ENCODE assay signal across 7 cellular contexts in the genomic region with DNA sequence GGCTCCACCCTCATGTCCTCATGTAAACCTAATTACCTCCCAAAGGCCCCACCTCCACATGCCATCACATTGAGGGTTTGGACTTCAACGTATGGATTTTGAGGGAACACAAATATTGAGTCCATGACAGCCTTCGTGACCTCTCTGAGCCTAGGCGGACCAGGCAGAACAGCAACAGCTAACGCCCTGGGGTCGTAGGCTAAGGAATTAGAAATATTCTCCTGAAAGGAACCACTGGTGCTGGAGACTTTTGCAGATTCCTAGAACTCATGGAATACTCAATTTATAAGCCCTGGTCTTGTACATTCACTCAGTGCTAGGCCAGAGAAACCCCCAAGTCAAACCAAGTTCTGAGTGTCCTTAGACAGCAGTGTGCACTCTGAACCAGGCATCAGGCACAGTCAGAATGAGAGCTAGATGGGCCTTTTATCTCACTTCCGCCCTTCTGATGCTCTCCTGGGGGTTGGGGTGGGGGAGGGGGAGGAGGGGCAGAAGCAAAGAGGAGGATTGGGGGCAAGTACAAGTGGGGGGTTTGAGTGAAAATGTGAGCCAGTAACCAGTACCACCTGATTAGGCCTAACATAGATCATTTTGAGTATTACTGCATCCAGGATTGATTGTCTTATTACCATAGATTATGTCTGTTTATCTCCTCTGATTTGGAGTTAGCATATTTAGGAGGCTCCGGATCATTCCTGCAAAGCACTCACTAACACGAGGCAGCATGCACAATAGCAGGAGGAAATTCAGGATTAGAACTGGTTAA.
A peak's percentile ranks its signal among the peaks of the same experiment; 100 is the strongest.
DNase-seq lines count a peak whose midpoint lies in the region; ATAC-seq and TF ChIP-seq lines count a peak whose summit lies in the region.

No MANE protein-coding gene starts in this region.

- H3K4me3 ChIP-seq in SK-N-MC (peak overlapping the region; percentile 46), mucosa of descending colon (no peak overlapping the region)

- no peak for TF ChIP-seq CTCF in mucosa of descending colon (IDR thresholded peaks at IDR 0.05)

- no peaks in the 10 kb centered on the region for H3K4me1 ChIP-seq in mucosa of descending colon (ENCODE audit: low read depth)

- H3K9me3 ChIP-seq in SK-N-MC (ENCODE audit: low read depth, low read length) (no peaks in the 10 kb centered on the region), mucosa of descending colon (no peaks in the 10 kb centered on the region)

- peak; percentile 98 for ATAC-seq in GM19023 (IDR thresholded peaks at IDR 0.05; ENCODE audit: unreplicated experiment)
- peak; percentile 98 for ATAC-seq in HG02642 (IDR thresholded peaks at IDR 0.05; ENCODE audit: poor library complexity, unreplicated experiment)
- peak; percentile 36 for ATAC-seq in mucosa of descending colon

- H3K27ac ChIP-seq in SK-N-MC, result peak overlapping the region; percentile 73

- peak overlapping the region; percentile 30 for H3K9ac ChIP-seq in SK-N-MC (ENCODE audit: insufficient read length)

- DNase-seq in SK-N-MC (ENCODE audit: low read depth, low spot score) (no peak), mucosa of descending colon (no peak), COLO829 (ENCODE audit: low spot score) (no peak), AG20443 (ENCODE audit: low spot score) (no peak), NCI-H345 (lab: John Stamatoyannopoulos, UW) (no peak)

- intact Hi-C loops in mucosa of descending colon (cut with DNase I, micrococcal nuclease), result loop anchor here (10.0 kb wide), 3 partner anchors 170 to 1310 kb away; no protein-coding TSS in a partner anchor

- H3K36me3 ChIP-seq in SK-N-MC (ENCODE audit: insufficient read depth, low read length) (no peaks in the 10 kb centered on the region), mucosa of descending colon (ENCODE audit: low read depth) (no peaks in the 10 kb centered on the region)

Comparison
In these comparisons a context has a peak if more than half of its experiments do, and no peak if none do; other contexts are left out.
1. ATAC-seq: peak in every context shown above with its lines; median percentile 98 in GM19023; 98 in HG02642; 36 in mucosa of descending colon.